In the genomic region with DNA sequence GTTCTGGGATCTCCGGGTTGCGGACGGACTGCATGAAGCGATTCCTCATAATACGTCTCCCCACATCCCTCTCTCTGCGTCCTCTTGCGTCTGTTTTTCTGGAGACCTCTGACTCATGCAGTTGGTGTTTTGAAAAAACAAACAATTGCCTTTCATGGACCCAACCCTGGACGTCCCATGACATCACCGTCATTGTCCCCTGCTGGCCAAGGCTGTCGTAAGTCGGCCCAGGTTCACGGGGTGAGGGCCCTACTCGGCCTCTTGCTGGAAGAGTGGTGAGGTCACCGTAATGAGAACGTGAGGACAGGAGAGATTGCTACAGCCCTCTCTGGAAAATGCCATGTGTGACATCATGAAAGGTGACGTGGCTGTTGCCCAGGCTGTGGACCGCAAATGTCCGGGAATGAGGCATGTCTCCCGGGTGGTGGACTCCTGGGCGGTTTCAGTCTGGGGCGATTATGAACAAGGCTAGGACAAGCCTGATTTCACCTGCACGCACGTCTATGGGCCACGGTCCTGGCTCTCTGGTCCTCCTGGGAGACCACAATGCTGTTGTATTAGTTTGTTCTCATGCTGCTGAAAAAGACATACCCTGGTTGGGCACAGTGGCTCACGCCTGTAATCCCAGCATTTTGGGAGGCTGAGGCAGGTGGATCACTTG, we compare ENCODE assay signal across 1 cellular context.
TF ChIP-seq lines count a peak whose summit lies in the region.

No MANE protein-coding gene starts in this region.

TF ChIP-seq in HepG2, 621 proteins besides CTCF, POLR2A, EP300 and RAD21 (continued from another document and continues in another):
- TF ChIP-seq, protein P1, sequence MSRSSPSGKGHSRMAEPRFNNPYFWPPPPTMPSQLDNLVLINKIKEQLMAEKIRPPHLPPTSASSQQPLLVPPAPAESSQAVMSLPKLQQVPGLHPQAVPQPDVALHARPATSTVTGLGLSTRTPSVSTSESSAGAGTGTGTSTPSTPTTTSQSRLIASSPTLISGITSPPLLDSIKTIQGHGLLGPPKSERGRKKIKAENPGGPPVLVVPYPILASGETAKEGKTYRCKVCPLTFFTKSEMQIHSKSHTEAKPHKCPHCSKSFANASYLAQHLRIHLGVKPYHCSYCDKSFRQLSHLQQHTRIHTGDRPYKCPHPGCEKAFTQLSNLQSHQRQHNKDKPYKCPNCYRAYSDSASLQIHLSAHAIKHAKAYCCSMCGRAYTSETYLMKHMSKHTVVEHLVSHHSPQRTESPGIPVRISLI (CRISPR knock-in tag; IDR thresholded peaks at IDR 0.05; ENCODE audit: borderline replicate concordance), result peak; percentile 61; the same call in 1 of the 2 replicates
- TF ChIP-seq MEIS1 (CRISPR knock-in tag; IDR thresholded peaks at IDR 0.05; ENCODE audit: borderline replicate concordance), result no peak
- TF ChIP-seq ZBTB43 (CRISPR knock-in tag; conservative IDR thresholded peaks at IDR 0.05), result no peak
- TF ChIP-seq ZNF317 (CRISPR knock-in tag; IDR thresholded peaks at IDR 0.05), result 0 out of 2 replicates have a peak, but pooled peaks have one; percentile 34
- no peak for TF ChIP-seq CENPX (CRISPR knock-in tag; IDR thresholded peaks at IDR 0.05)
- TF ChIP-seq GABPA (IDR thresholded peaks at IDR 0.05; ENCODE audit: low read depth, low read length), result no peak
- TF ChIP-seq GABPA (CRISPR knock-in tag; IDR thresholded peaks at IDR 0.05; ENCODE audit: low read depth), result no peak
- peak; percentile 61; the same call in 1 of the 2 replicates for TF ChIP-seq ELF3 (CRISPR knock-in tag; IDR thresholded peaks at IDR 0.05)
- no peak for TF ChIP-seq ZNF30 (CRISPR knock-in tag; IDR thresholded peaks at IDR 0.05)
- TF ChIP-seq, protein P2, sequence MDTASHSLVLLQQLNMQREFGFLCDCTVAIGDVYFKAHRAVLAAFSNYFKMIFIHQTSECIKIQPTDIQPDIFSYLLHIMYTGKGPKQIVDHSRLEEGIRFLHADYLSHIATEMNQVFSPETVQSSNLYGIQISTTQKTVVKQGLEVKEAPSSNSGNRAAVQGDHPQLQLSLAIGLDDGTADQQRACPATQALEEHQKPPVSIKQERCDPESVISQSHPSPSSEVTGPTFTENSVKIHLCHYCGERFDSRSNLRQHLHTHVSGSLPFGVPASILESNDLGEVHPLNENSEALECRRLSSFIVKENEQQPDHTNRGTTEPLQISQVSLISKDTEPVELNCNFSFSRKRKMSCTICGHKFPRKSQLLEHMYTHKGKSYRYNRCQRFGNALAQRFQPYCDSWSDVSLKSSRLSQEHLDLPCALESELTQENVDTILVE (CRISPR knock-in tag; IDR thresholded peaks at IDR 0.05), result 0 out of 2 replicates have a peak, but pooled peaks have one; percentile 16
- TF ChIP-seq REXO4 (CRISPR knock-in tag; IDR thresholded peaks at IDR 0.05; ENCODE audit: borderline replicate concordance), result no peak
- no peak for TF ChIP-seq NAIF1 (CRISPR knock-in tag; IDR thresholded peaks at IDR 0.05; ENCODE audit: borderline replicate concordance)
- no peak for TF ChIP-seq PBX3 (CRISPR knock-in tag; IDR thresholded peaks at IDR 0.05; ENCODE audit: borderline replicate concordance)
- TF ChIP-seq FOXM1 (CRISPR knock-in tag; IDR thresholded peaks at IDR 0.05), result no peak
- TF ChIP-seq HMGA1 (CRISPR knock-in tag; conservative IDR thresholded peaks at IDR 0.05), result no peak
- no peak for TF ChIP-seq GZF1 (CRISPR knock-in tag; IDR thresholded peaks at IDR 0.05)
- 0 out of 2 replicates have a peak, but pooled peaks have one; percentile 4 for TF ChIP-seq KDM6A (CRISPR knock-in tag; IDR thresholded peaks at IDR 0.05; ENCODE audit: low read depth)
- 0 out of 2 replicates have a peak, but pooled peaks have one; percentile 40 for TF ChIP-seq ZNF275 (CRISPR knock-in tag; IDR thresholded peaks at IDR 0.05; ENCODE audit: borderline replicate concordance)
- TF ChIP-seq KDM3A (CRISPR knock-in tag; IDR thresholded peaks at IDR 0.05; ENCODE audit: low read depth), result no peak
- no peak for TF ChIP-seq PAX8 (CRISPR knock-in tag; IDR thresholded peaks at IDR 0.05; ENCODE audit: borderline replicate concordance)
- no peak for TF ChIP-seq ZNF567 (CRISPR knock-in tag; IDR thresholded peaks at IDR 0.05; ENCODE audit: borderline replicate concordance)
- TF ChIP-seq, protein P3, sequence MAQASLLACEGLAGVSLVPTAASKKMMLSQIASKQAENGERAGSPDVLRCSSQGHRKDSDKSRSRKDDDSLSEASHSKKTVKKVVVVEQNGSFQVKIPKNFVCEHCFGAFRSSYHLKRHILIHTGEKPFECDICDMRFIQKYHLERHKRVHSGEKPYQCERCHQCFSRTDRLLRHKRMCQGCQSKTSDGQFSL (CRISPR knock-in tag; IDR thresholded peaks at IDR 0.05), result no peak
- peak; percentile 100 for TF ChIP-seq ZBTB21 (CRISPR knock-in tag; IDR thresholded peaks at IDR 0.05)
- TF ChIP-seq ZNF615 (CRISPR knock-in tag; IDR thresholded peaks at IDR 0.05; ENCODE audit: borderline replicate concordance), result no peak
- TF ChIP-seq BCL6 (CRISPR knock-in tag; IDR thresholded peaks at IDR 0.05), result peak; percentile 42; the same call in 1 of the 2 replicates
- TF ChIP-seq ZFP36L2 (CRISPR knock-in tag; IDR thresholded peaks at IDR 0.05), result no peak
- TF ChIP-seq RCOR2 (CRISPR knock-in tag; IDR thresholded peaks at IDR 0.05), result 0 out of 2 replicates have a peak, but pooled peaks have one; percentile 56
- TF ChIP-seq, protein P4, sequence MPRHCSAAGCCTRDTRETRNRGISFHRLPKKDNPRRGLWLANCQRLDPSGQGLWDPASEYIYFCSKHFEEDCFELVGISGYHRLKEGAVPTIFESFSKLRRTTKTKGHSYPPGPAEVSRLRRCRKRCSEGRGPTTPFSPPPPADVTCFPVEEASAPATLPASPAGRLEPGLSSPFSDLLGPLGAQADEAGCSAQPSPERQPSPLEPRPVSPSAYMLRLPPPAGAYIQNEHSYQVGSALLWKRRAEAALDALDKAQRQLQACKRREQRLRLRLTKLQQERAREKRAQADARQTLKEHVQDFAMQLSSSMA (CRISPR knock-in tag; IDR thresholded peaks at IDR 0.05), result no peak
- TF ChIP-seq RXRA (CRISPR knock-in tag; IDR thresholded peaks at IDR 0.05), result peak; percentile 87
- TF ChIP-seq, protein P5, sequence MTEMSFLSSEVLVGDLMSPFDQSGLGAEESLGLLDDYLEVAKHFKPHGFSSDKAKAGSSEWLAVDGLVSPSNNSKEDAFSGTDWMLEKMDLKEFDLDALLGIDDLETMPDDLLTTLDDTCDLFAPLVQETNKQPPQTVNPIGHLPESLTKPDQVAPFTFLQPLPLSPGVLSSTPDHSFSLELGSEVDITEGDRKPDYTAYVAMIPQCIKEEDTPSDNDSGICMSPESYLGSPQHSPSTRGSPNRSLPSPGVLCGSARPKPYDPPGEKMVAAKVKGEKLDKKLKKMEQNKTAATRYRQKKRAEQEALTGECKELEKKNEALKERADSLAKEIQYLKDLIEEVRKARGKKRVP (CRISPR knock-in tag; IDR thresholded peaks at IDR 0.05), result peak in 1 of 2 experiments; percentile 93; a peak in 2 of 4 replicates
- no peak for TF ChIP-seq ARNT (IDR thresholded peaks at IDR 0.05)
- TF ChIP-seq HDAC6 (IDR thresholded peaks at IDR 0.05; ENCODE audit: low read depth, low read length), result no peak
- TF ChIP-seq CHCHD3 (CRISPR knock-in tag; IDR thresholded peaks at IDR 0.05), result peak; percentile 69; the same call in 1 of the 2 replicates
- TF ChIP-seq ZNF556 (CRISPR knock-in tag; IDR thresholded peaks at IDR 0.05; ENCODE audit: borderline replicate concordance), result peak; percentile 50; the same call in 1 of the 2 replicates
- peak; percentile 78 for TF ChIP-seq IRF2 (CRISPR knock-in tag; IDR thresholded peaks at IDR 0.05)
- TF ChIP-seq ZNF614 (CRISPR knock-in tag; IDR thresholded peaks at IDR 0.05; ENCODE audit: borderline replicate concordance), result no peak
- TF ChIP-seq SIX1 (CRISPR knock-in tag; IDR thresholded peaks at IDR 0.05; ENCODE audit: borderline replicate concordance), result no peak
- TF ChIP-seq PHF21A (CRISPR knock-in tag; IDR thresholded peaks at IDR 0.05), result peak; percentile 81; the same call in 1 of the 2 replicates
- no peak for TF ChIP-seq SETDB1 (CRISPR knock-in tag; IDR thresholded peaks at IDR 0.05; ENCODE audit: borderline replicate concordance)
- TF ChIP-seq JUN (CRISPR knock-in tag; IDR thresholded peaks at IDR 0.05), result peak; percentile 98
- TF ChIP-seq LCORL (IDR thresholded peaks at IDR 0.05), result no peak
- TF ChIP-seq LCORL (CRISPR knock-in tag; IDR thresholded peaks at IDR 0.05), result peak; percentile 73; the same call in 1 of the 2 replicates
- no peak for TF ChIP-seq ZNF235 (CRISPR knock-in tag; IDR thresholded peaks at IDR 0.05; ENCODE audit: borderline replicate concordance)
- no peak for TF ChIP-seq ZNF17 (CRISPR knock-in tag; IDR thresholded peaks at IDR 0.05)
- no peak for TF ChIP-seq ZBTB10 (CRISPR knock-in tag; IDR thresholded peaks at IDR 0.05; ENCODE audit: borderline replicate concordance)
- TF ChIP-seq, protein P6, sequence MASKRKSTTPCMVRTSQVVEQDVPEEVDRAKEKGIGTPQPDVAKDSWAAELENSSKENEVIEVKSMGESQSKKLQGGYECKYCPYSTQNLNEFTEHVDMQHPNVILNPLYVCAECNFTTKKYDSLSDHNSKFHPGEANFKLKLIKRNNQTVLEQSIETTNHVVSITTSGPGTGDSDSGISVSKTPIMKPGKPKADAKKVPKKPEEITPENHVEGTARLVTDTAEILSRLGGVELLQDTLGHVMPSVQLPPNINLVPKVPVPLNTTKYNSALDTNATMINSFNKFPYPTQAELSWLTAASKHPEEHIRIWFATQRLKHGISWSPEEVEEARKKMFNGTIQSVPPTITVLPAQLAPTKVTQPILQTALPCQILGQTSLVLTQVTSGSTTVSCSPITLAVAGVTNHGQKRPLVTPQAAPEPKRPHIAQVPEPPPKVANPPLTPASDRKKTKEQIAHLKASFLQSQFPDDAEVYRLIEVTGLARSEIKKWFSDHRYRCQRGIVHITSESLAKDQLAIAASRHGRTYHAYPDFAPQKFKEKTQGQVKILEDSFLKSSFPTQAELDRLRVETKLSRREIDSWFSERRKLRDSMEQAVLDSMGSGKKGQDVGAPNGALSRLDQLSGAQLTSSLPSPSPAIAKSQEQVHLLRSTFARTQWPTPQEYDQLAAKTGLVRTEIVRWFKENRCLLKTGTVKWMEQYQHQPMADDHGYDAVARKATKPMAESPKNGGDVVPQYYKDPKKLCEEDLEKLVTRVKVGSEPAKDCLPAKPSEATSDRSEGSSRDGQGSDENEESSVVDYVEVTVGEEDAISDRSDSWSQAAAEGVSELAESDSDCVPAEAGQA (IDR thresholded peaks at IDR 0.05; ENCODE audit: low read depth), result peak; percentile 95
- TF ChIP-seq, protein P6 (CRISPR knock-in tag; IDR thresholded peaks at IDR 0.05; ENCODE audit: borderline replicate concordance), result no peak
